In the genomic region with DNA sequence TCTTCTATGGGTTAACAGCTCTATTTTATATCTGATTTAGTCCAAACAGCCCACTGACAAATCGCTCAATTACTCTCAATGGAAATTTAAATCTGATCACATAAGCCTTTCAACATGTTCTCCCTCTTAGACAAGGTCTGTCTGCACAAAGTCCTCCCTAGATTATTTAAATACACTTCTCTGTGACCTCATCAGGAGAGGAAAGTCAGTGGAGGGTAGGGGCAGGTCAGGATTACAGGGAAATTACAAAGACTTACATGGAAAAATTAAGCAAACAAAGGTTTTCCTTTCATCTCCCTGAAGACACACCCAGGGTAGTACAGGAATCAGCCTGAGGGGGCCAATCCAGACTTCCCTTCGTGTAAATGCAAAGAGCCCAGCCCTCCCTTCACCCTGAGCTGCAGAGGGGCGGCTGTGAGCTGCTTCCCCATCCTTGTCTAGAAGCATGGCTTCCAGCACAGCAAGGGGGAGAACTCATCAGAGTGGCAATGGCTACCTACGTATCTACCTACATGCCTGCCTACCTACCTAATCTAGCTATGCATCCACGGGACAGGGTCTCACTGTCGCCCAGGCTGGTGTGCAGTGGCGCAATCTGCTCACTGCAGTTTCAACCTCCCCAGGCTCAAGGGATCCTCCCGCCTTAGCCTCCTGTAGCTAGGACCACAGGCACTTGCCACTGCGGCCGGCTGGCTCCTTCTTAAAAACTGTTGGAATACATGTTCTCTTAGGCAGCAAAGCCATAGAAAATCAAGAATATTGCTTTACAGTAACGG, we compare ENCODE assay signal across 19 cellular contexts. TPM values are rescaled to one million over a fixed set of nuclear protein-coding genes. Genes with fewer than 3 reads are reported as not detected.
DNase-seq lines count a peak whose midpoint lies in the region; ATAC-seq and TF ChIP-seq lines count a peak whose summit lies in the region.
"Had no signal": no experiment of that assay in that cellular context is flagged by ENCODE, and none has a peak within 500 bp of the region (broad histone marks: within the 10 kb centered on the region; RNA-seq: fewer than 3 reads in every experiment).

No MANE protein-coding gene starts in this region.

- no peak overlapping the region for H3K4me3 Mint-ChIP-seq in naive thymus-derived CD4-positive, alpha-beta T cell
- H3K4me3 Mint-ChIP-seq: activated naive CD8-positive, alpha-beta T cell; IgD-negative memory B cell; natural killer cell had no signal

- no peak for DNase-seq in cardiac muscle cell (ENCODE audit: low read depth in 1 of 2, low spot score in 1 of 2)
- no peak for DNase-seq in right cardiac atrium
- DNase-seq in WERI-Rb-1: peak; percentile 43
- DNase-seq in foreskin keratinocyte: no peak
- peak; percentile 52 for DNase-seq in upper lobe of right lung
- no peak for DNase-seq in naive thymus-derived CD4-positive, alpha-beta T cell
- no peak for DNase-seq in AG20443 (ENCODE audit: low spot score)
- no peak for DNase-seq in NCI-H345 (lab: John Stamatoyannopoulos, UW)
- DNase-seq: activated CD4-positive, alpha-beta T cell treated with anti-CD3 and anti-CD28 coated beads, Interleukin-2, amount 50 U/mL, for 1 hour; mammary epithelial cell; MM.1S; natural killer cell; NCI-H2227 treated with DMSO at 0.1 percent for 48 hours; thyroid gland had no signal

- POLR2A ChIA-PET in naive thymus-derived CD4-positive, alpha-beta T cell (lab: Charles Lee): no interaction called here

- no peaks in the 10 kb centered on the region for H3K4me1 ChIP-seq in cardiac muscle cell (ENCODE audit: low read depth)
- H3K4me1 ChIP-seq in right cardiac atrium (ENCODE audit: control insufficient read depth, insufficient read depth, low read length): peaks cover 3% of the 10 kb centered on the region
- H3K4me1 ChIP-seq in foreskin keratinocyte: no peaks in the 10 kb centered on the region
- no peaks in the 10 kb centered on the region for H3K4me1 ChIP-seq in upper lobe of right lung
- H3K4me1 ChIP-seq in naive thymus-derived CD4-positive, alpha-beta T cell (ENCODE audit: control insufficient read depth in 2 of 2, insufficient read depth in 2 of 2, low read length in 2 of 2): no peaks in the 10 kb centered on the region
- H3K4me1 ChIP-seq: parathyroid adenoma, thyroid gland had no signal

- no peaks in the 10 kb centered on the region for H3K27me3 Mint-ChIP-seq in naive thymus-derived CD4-positive, alpha-beta T cell
- H3K27me3 Mint-ChIP-seq: activated naive CD8-positive, alpha-beta T cell; IgD-negative memory B cell had no signal

- TF ChIP-seq CTCF in cardiac muscle cell (IDR thresholded peaks at IDR 0.05; ENCODE audit: low read depth, low read length) (no peak), WERI-Rb-1 (IDR thresholded peaks at IDR 0.05; ENCODE audit: low read depth, low read length) (no peak), foreskin keratinocyte (conservative IDR thresholded peaks at IDR 0.05) (no peak), upper lobe of right lung (IDR thresholded peaks at IDR 0.05) (no peak)

- ATAC-seq in right cardiac atrium (no peak), foreskin keratinocyte (peak; percentile 24), upper lobe of right lung (no peak)
- ATAC-seq in naive thymus-derived CD4-positive, alpha-beta T cell: no peak
- ATAC-seq: esophagus mucosa, natural killer cell had no signal

- CTCF ChIA-PET in naive thymus-derived CD4-positive, alpha-beta T cell (lab: Charles Lee): no interaction called here

- H3K27ac ChIP-seq in cardiac muscle cell: peak overlapping the region; percentile 77
- H3K27ac ChIP-seq in right cardiac atrium (ENCODE audit: low read length): no peak overlapping the region
- H3K27ac ChIP-seq in WERI-Rb-1: peak overlapping the region; percentile 53
- H3K27ac ChIP-seq in foreskin keratinocyte: no peak overlapping the region
- no peak overlapping the region for H3K27ac ChIP-seq in upper lobe of right lung
- H3K27ac ChIP-seq in naive thymus-derived CD4-positive, alpha-beta T cell (ENCODE audit: low read depth, low read length): no peak overlapping the region
- H3K27ac ChIP-seq: parathyroid adenoma, skin epidermis, thyroid gland had no signal

- H3K27me3 ChIP-seq in cardiac muscle cell (no peaks in the 10 kb centered on the region), right cardiac atrium (ENCODE audit: control insufficient read depth, insufficient read depth) (no peaks in the 10 kb centered on the region), WERI-Rb-1 (ENCODE audit: insufficient read depth, low read depth, severe bottlenecking) (no peaks in the 10 kb centered on the region), foreskin keratinocyte (no peaks in the 10 kb centered on the region), upper lobe of right lung (no peaks in the 10 kb centered on the region)
- H3K27me3 ChIP-seq in naive thymus-derived CD4-positive, alpha-beta T cell (ENCODE audit: control insufficient read depth in 2 of 2, insufficient read depth in 2 of 2, low read length in 2 of 2): no peaks in the 10 kb centered on the region
- H3K27me3 ChIP-seq: thyroid gland had no signal

- H3K4me1 Mint-ChIP-seq in naive thymus-derived CD4-positive, alpha-beta T cell: no peaks in the 10 kb centered on the region
- H3K4me1 Mint-ChIP-seq: IgD-negative memory B cell had no signal

- peaks cover 84% of the 10 kb centered on the region for H3K36me3 ChIP-seq in cardiac muscle cell
- H3K36me3 ChIP-seq in WERI-Rb-1: peaks cover 65% of the 10 kb centered on the region
- H3K36me3 ChIP-seq in upper lobe of right lung: peaks cover 100% of the 10 kb centered on the region
- peaks cover 15 to 100% (median 22%) of the 10 kb centered on the region in 3 experiments for H3K36me3 ChIP-seq in naive thymus-derived CD4-positive, alpha-beta T cell (ENCODE audit: control insufficient read depth in 2 of 3, insufficient read depth in 3 of 3, low read length in 3 of 3)

- H3K9me3 Mint-ChIP-seq in naive thymus-derived CD4-positive, alpha-beta T cell: no peaks in the 10 kb centered on the region
- H3K9me3 Mint-ChIP-seq: IgD-negative memory B cell, natural killer cell had no signal

- H3K9me3 ChIP-seq in cardiac muscle cell (ENCODE audit: low read depth) (no peaks in the 10 kb centered on the region), right cardiac atrium (ENCODE audit: control insufficient read depth, low read length) (no peaks in the 10 kb centered on the region), WERI-Rb-1 (ENCODE audit: severe bottlenecking) (no peaks in the 10 kb centered on the region), upper lobe of right lung (no peaks in the 10 kb centered on the region)
- H3K9me3 ChIP-seq in naive thymus-derived CD4-positive, alpha-beta T cell (ENCODE audit: control insufficient read depth in 2 of 3, low read length in 3 of 3): no peaks in the 10 kb centered on the region
- H3K9me3 ChIP-seq: thyroid gland had no signal

- intact Hi-C loops in right cardiac atrium (cut with DNase I): no loop called here
- intact Hi-C loops in upper lobe of right lung (cut with DNase I): no loop called here
- intact Hi-C loops in naive thymus-derived CD4-positive, alpha-beta T cell (cut with micrococcal nuclease): no loop called here

- 90% methylated on average over 11 of the region's 11 CpGs for WGBS in right cardiac atrium

- H3K27ac Mint-ChIP-seq in naive thymus-derived CD4-positive, alpha-beta T cell: peak overlapping the region in 1 of 9 donors; percentile 4
- H3K27ac Mint-ChIP-seq: activated naive CD8-positive, alpha-beta T cell; IgD-negative memory B cell; natural killer cell had no signal

- H3K36me3 Mint-ChIP-seq in naive thymus-derived CD4-positive, alpha-beta T cell: peaks cover 18 to 79% (median 46%) of the 10 kb centered on the region in 5 donors

- H3K4me3 ChIP-seq in cardiac muscle cell (no peak overlapping the region), right cardiac atrium (ENCODE audit: low read length) (no peak overlapping the region), WERI-Rb-1 (ENCODE audit: low read depth, low read length) (no peak overlapping the region), upper lobe of right lung (no peak overlapping the region)
- H3K4me3 ChIP-seq in naive thymus-derived CD4-positive, alpha-beta T cell (ENCODE audit: low read length): no peak overlapping the region
- H3K4me3 ChIP-seq: skin epidermis, thyroid gland had no signal

RNA-seq across cellular contexts. Expression of a gene that starts 33.3 kb away (rescaled TPM):
- total RNA-seq in cardiac muscle cell: 54.3 and 59.3 TPM in 2 replicates
- 65.0 and 86.8 TPM in 2 replicates for polyA plus RNA-seq in cardiac muscle cell
- total RNA-seq in right cardiac atrium: 10 to 100 TPM; 54.1 to 78.4 (median 73.3) TPM
- 67.8 TPM for polyA plus RNA-seq in right cardiac atrium
- 91.4 and 101 TPM in 2 replicates for total RNA-seq in foreskin keratinocyte
- 67.5 and 69.7 TPM in 2 replicates for polyA plus RNA-seq in foreskin keratinocyte
- total RNA-seq in upper lobe of right lung: 65.0 TPM
- total RNA-seq in naive thymus-derived CD4-positive, alpha-beta T cell: 10 to 100 TPM; 56.5 to 90.8 (median 85.4) TPM
- polyA plus RNA-seq in naive thymus-derived CD4-positive, alpha-beta T cell: 10 to 100 TPM; 35.1 to 56.0 TPM

Comparison
In these comparisons a context has a peak if more than half of its experiments do, and no peak if none do; other contexts are left out.
1. H3K27ac ChIP-seq: peak in cardiac muscle cell (single experiment) and WERI-Rb-1 (single experiment); none in right cardiac atrium (single experiment), foreskin keratinocyte (single experiment), upper lobe of right lung (single experiment) and naive thymus-derived CD4-positive, alpha-beta T cell (single experiment).
2. DNase-seq: peak in WERI-Rb-1 (single experiment) and upper lobe of right lung (single experiment); none in cardiac muscle cell (0 of 2), right cardiac atrium (0 of 3), foreskin keratinocyte (0 of 2), naive thymus-derived CD4-positive, alpha-beta T cell (0 of 9), AG20443 (single experiment) and NCI-H345 (single experiment).